21 cellular contexts compared by ENCODE assay signal in genomic region chr14:49294736-49295135, GRCh38.
DNase-seq lines count a peak whose midpoint lies in the region; ATAC-seq and TF ChIP-seq lines count a peak whose summit lies in the region.
"Had no signal": no experiment of that assay in that cellular context is flagged by ENCODE, and none has a peak within 500 bp of the region (broad histone marks: within the 10 kb centered on the region; RNA-seq: fewer than 3 reads in every experiment).

No MANE protein-coding gene starts in this region.

- H3K9ac ChIP-seq in H9 (ENCODE audit: extremely low read depth, insufficient read length, low read length) (no peak overlapping the region), endodermal cell (ENCODE audit: extremely low read depth, low read length, poor library complexity, severe bottlenecking) (no peak overlapping the region)

- no peak overlapping the region for H2BK15ac ChIP-seq in H9 (ENCODE audit: low read depth, low read length)

- H2BK120ac ChIP-seq in H9 (ENCODE audit: low read depth, low read length, poor library complexity, severe bottlenecking): no peak overlapping the region

- no peak overlapping the region for H2BK5ac ChIP-seq in H9 (ENCODE audit: insufficient read length, low read length)

- no peak overlapping the region for H3K27ac Mint-ChIP-seq in H9
- no peak overlapping the region for H3K27ac Mint-ChIP-seq in endodermal cell
- H3K27ac Mint-ChIP-seq: B cell had no signal

- no peak for ATAC-seq in HG03139 (IDR thresholded peaks at IDR 0.05; ENCODE audit: unreplicated experiment)

- H3K23me2 ChIP-seq in H9 (ENCODE audit: insufficient read length, low read depth, low read length, poor library complexity, severe bottlenecking): no peaks in the 10 kb centered on the region

- H3T11ph ChIP-seq in H9 (ENCODE audit: low read length): no peak overlapping the region

- no peaks in the 10 kb centered on the region for H3K36me3 ChIP-seq in endodermal cell (ENCODE audit: control insufficient read depth, insufficient read depth, low read length)

- H3K27ac ChIP-seq in H9 (ENCODE audit: insufficient read length, low read depth, low read length) (no peak overlapping the region), endodermal cell (ENCODE audit: low read depth, low read length) (no peak overlapping the region)
- H3K27ac ChIP-seq: HL-60, RWPE1, SK-N-MC had no signal

- H3K27me3 Mint-ChIP-seq in H9 (ENCODE audit: low read depth) (no peaks in the 10 kb centered on the region), endodermal cell (ENCODE audit: insufficient read depth) (peaks cover 5% of the 10 kb centered on the region)

- H4K20me1 ChIP-seq in H9 (ENCODE audit: control insufficient read depth, insufficient read depth, insufficient read length): no peaks in the 10 kb centered on the region

- no peak overlapping the region for H3K14ac ChIP-seq in H9 (ENCODE audit: insufficient read depth, low read length)

- no peak overlapping the region for H4K8ac ChIP-seq in H9 (replicated peaks; ENCODE audit: insufficient read length, low read depth, low read length)

- H4K91ac ChIP-seq in H9 (ENCODE audit: insufficient read length, low read depth, low read length): no peak overlapping the region

- H3K4ac ChIP-seq in H9 (ENCODE audit: low read depth, low read length): no peak overlapping the region

- no peak overlapping the region for H3K4me2 ChIP-seq in H9 (ENCODE audit: insufficient read depth, insufficient read length, low read length)

- H3K9me3 ChIP-seq in H9 (ENCODE audit: control insufficient read depth, low read depth, low read length) (no peaks in the 10 kb centered on the region), endodermal cell (ENCODE audit: control insufficient read depth, low read length) (no peaks in the 10 kb centered on the region)

- no peak overlapping the region for H2AFZ ChIP-seq in H9 (ENCODE audit: low read length)

- peak; percentile 39 for TF ChIP-seq CTCF in H9 (conservative IDR thresholded peaks at IDR 0.05)
- peak; percentile 61 for TF ChIP-seq CTCF in endodermal cell (conservative IDR thresholded peaks at IDR 0.05)

- no peak overlapping the region for H3K4me3 Mint-ChIP-seq in H9
- no peak overlapping the region for H3K4me3 Mint-ChIP-seq in endodermal cell
- H3K4me3 Mint-ChIP-seq: B cell had no signal

- no CpG with 5 or more reads among the region's 3 CpGs for WGBS in H9 (ENCODE audit: extremely low coverage, insufficient read length, low lambda C conversion rate)
- 57 to 75% methylated on average over 1 to 3 of the region's 3 CpGs for WGBS in endodermal cell (ENCODE audit: insufficient coverage in 1 of 2, insufficient read length in 1 of 2), 2 experiments

- H3K4me1 Mint-ChIP-seq in H9: peaks cover 4 to 10% of the 10 kb centered on the region in 2 experiments
- peaks cover 6% of the 10 kb centered on the region for H3K4me1 Mint-ChIP-seq in endodermal cell
- H3K4me1 Mint-ChIP-seq: B cell had no signal

- H3K4me1 ChIP-seq in H9 (ENCODE audit: insufficient read depth, low read length): no peaks in the 10 kb centered on the region
- no peaks in the 10 kb centered on the region for H3K4me1 ChIP-seq in endodermal cell (ENCODE audit: control insufficient read depth, insufficient read depth, low read length)

- H3K56ac ChIP-seq in H9 (ENCODE audit: insufficient read length, low read depth, low read length): no peak overlapping the region

- no peaks in the 10 kb centered on the region for H3K79me2 ChIP-seq in H9 (ENCODE audit: insufficient read depth, low read length)

- DNase-seq in NCI-H82 (lab: John Stamatoyannopoulos, UW) (peak; percentile 4), NCI-H82 treated with DMSO at 0.1 percent for 48 hours (lab: John Stamatoyannopoulos, UW; ENCODE audit: unreplicated experiment) (no peak), H9 (no peak), endodermal cell (peak; percentile 51), retina (peak; percentile 54), NAMALWA (ENCODE audit: low spot score) (no peak)
- DNase-seq: DND-41, KBM-7, MM.1S, NCI-H1092, NCI-H1436, NCI-H1930, NCI-H2171 treated with DMSO at 0.1 percent for 48 hours, NCI-H524 treated with DMSO at 0.1 percent for 48 hours, SHP77 treated with DMSO at 0.1 percent for 48 hours, T-helper 2 cell had no signal

- H4K5ac ChIP-seq in H9 (ENCODE audit: insufficient read length, low read depth, low read length): no peak overlapping the region

- H3K9me3 Mint-ChIP-seq in H9 (no peaks in the 10 kb centered on the region; a peak in 1 of 5 replicates), endodermal cell (no peaks in the 10 kb centered on the region)

- H3K79me1 ChIP-seq in H9 (ENCODE audit: insufficient read depth, low read depth, low read length, poor library complexity, severe bottlenecking): no peaks in the 10 kb centered on the region

- no peaks in the 10 kb centered on the region for H3K36me3 Mint-ChIP-seq in H9 (ENCODE audit: insufficient read depth in 1 of 3, low read depth in 3 of 3)
- H3K36me3 Mint-ChIP-seq in endodermal cell (ENCODE audit: low read depth): no peaks in the 10 kb centered on the region

- H3K23ac ChIP-seq in H9 (ENCODE audit: insufficient read length, low read depth, low read length): no peak overlapping the region

- H3K4me3 ChIP-seq in endodermal cell (ENCODE audit: low read length): no peak overlapping the region
- H3K4me3 ChIP-seq: SK-N-MC had no signal

- no peak overlapping the region for H2BK20ac ChIP-seq in H9 (ENCODE audit: low read depth, low read length, poor library complexity, severe bottlenecking)

- H3K18ac ChIP-seq in H9 (ENCODE audit: insufficient read length, low read depth, low read length): no peak overlapping the region

- no peak overlapping the region for H2AK5ac ChIP-seq in H9 (ENCODE audit: insufficient read length, low read length)

- H3K27me3 ChIP-seq in H9 (ENCODE audit: insufficient read depth, low read length): no peaks in the 10 kb centered on the region
- H3K27me3 ChIP-seq in endodermal cell (ENCODE audit: control insufficient read depth, insufficient read depth, low read length, poor library complexity, severe bottlenecking): no peaks in the 10 kb centered on the region

- H2BK12ac ChIP-seq in H9 (ENCODE audit: insufficient read length, low read depth, low read length): no peak overlapping the region

Comparison
In these comparisons a context has a peak if more than half of its experiments do, and no peak if none do; other contexts are left out.
1. DNase-seq: peak in NCI-H82 (single experiment), endodermal cell (single experiment) and retina (single experiment); none in NCI-H82 treated with DMSO at 0.1 percent for 48 hours (single experiment), H9 (single experiment) and NAMALWA (single experiment).